In genomic region chr16:89017956-89018604, GRCh38 we compare ENCODE assay signal across 20 cellular contexts. TPM values are rescaled to one million over a fixed set of nuclear protein-coding genes. Genes with fewer than 3 reads are reported as not detected.
DNase-seq lines count a peak whose midpoint lies in the region; ATAC-seq, FAIRE-seq and TF ChIP-seq lines count a peak whose summit lies in the region.
"Had no signal": no experiment of that assay in that cellular context is flagged by ENCODE, and none has a peak within 500 bp of the region (broad histone marks: within the 10 kb centered on the region; RNA-seq: fewer than 3 reads in every experiment).

No MANE protein-coding gene starts in this region.

- H3K27ac ChIP-seq in GM23338 (ENCODE audit: low read depth) (no peak overlapping the region), astrocyte (ENCODE audit: low read depth, low read length) (no peak overlapping the region), PC-9 (no peak overlapping the region), coronary artery (no peak overlapping the region)
- H3K27ac ChIP-seq: heart left ventricle, lower lobe of right lung, upper lobe of left lung had no signal

- intact Hi-C loops in PC-9 (cut with micrococcal nuclease; ENCODE audit: unreplicated experiment): no loop called here

- H4K20me1 ChIP-seq in GM23338 (replicated peaks; ENCODE audit: insufficient read depth) (no peaks in the 10 kb centered on the region), astrocyte (ENCODE audit: insufficient read depth, low read length) (no peaks in the 10 kb centered on the region), PC-9 (ENCODE audit: insufficient read depth) (no peaks in the 10 kb centered on the region)

- H3K9me3 Mint-ChIP-seq in GM23338: peaks cover 10% of the 10 kb centered on the region
- peaks cover 9% of the 10 kb centered on the region for H3K9me3 Mint-ChIP-seq in astrocyte (ENCODE audit: unreplicated experiment)
- peaks cover 6% of the 10 kb centered on the region for H3K9me3 Mint-ChIP-seq in nephron progenitor cell

- ATAC-seq in GM23338: no peak
- ATAC-seq: heart left ventricle, lower lobe of right lung had no signal

- H3K36me3 ChIP-seq in BE2C (no peaks in the 10 kb centered on the region), GM23338 (ENCODE audit: insufficient read depth) (no peaks in the 10 kb centered on the region), astrocyte (ENCODE audit: insufficient read depth, low read length) (no peaks in the 10 kb centered on the region), PC-9 (ENCODE audit: low read depth) (no peaks in the 10 kb centered on the region)
- H3K36me3 ChIP-seq: heart left ventricle, lower lobe of right lung, upper lobe of left lung had no signal

- no peaks in the 10 kb centered on the region for H3K9me3 ChIP-seq in BE2C
- peaks cover 5% of the 10 kb centered on the region for H3K9me3 ChIP-seq in astrocyte (ENCODE audit: insufficient read depth, low read depth, low read length)
- H3K9me3 ChIP-seq in PC-9 (ENCODE audit: insufficient read depth, low read depth): no peaks in the 10 kb centered on the region
- H3K9me3 ChIP-seq: Caco-2, heart left ventricle, lower lobe of right lung, upper lobe of left lung had no signal

- POLR2A ChIA-PET in PC-9 (lab: Charles Lee; ENCODE audit: unreplicated experiment): no interaction called here

- peaks cover 44% of the 10 kb centered on the region for H3K27me3 ChIP-seq in BE2C
- H3K27me3 ChIP-seq in GM23338 (ENCODE audit: insufficient read depth): no peaks in the 10 kb centered on the region
- H3K27me3 ChIP-seq in astrocyte (ENCODE audit: insufficient read depth, low read length): peaks cover 6% of the 10 kb centered on the region
- H3K27me3 ChIP-seq in PC-9 (ENCODE audit: insufficient read depth, low read depth): peaks cover 94% of the 10 kb centered on the region
- H3K27me3 ChIP-seq: upper lobe of left lung had no signal

- H3K36me3 Mint-ChIP-seq in GM23338 (ENCODE audit: low read depth): no peaks in the 10 kb centered on the region; the same call in 2 of the 3 replicates
- H3K36me3 Mint-ChIP-seq in astrocyte (ENCODE audit: low read depth, unreplicated experiment): no peaks in the 10 kb centered on the region
- H3K36me3 Mint-ChIP-seq in nephron progenitor cell (ENCODE audit: low read depth): no peaks in the 10 kb centered on the region

- H3F3A ChIP-seq in GM23338 (replicated peaks; ENCODE audit: low read depth) (no peaks in the 10 kb centered on the region), PC-9 (ENCODE audit: insufficient read depth, low read depth) (no peaks in the 10 kb centered on the region)

- CTCF ChIA-PET in PC-9 (lab: Charles Lee): no interaction called here

- no peak overlapping the region; the same call in 2 of the 3 replicates for H3K4me3 Mint-ChIP-seq in GM23338
- H3K4me3 Mint-ChIP-seq in astrocyte (ENCODE audit: unreplicated experiment): peak overlapping the region; percentile 9
- H3K4me3 Mint-ChIP-seq in nephron progenitor cell: no peak overlapping the region
- H3K4me3 Mint-ChIP-seq: B cell had no signal

- no TSS peak for BruUV-seq in PC-9 (replicated peaks; lab: Mats Ljungman, UMichigan)

- H3K79me2 ChIP-seq in GM23338 (replicated peaks; ENCODE audit: insufficient read depth) (no peaks in the 10 kb centered on the region), astrocyte (ENCODE audit: insufficient read depth, low read length) (no peaks in the 10 kb centered on the region), PC-9 (ENCODE audit: low read depth) (no peaks in the 10 kb centered on the region)

- no peak for FAIRE-seq in astrocyte (lab: Jason Lieb, UNC)

- H2AFZ ChIP-seq in GM23338 (peak overlapping the region; percentile 32; the same call in 1 of the 2 replicates), astrocyte (ENCODE audit: low read depth, low read length) (no peak overlapping the region), PC-9 (no peak overlapping the region)

- H3K4me3 ChIP-seq in BE2C (ENCODE audit: low read depth, low read length) (peak overlapping the region; percentile 38), GM23338 (no peak overlapping the region), astrocyte (ENCODE audit: insufficient read depth, low read depth, low read length) (no peak overlapping the region), PC-9 (no peak overlapping the region), coronary artery (no peak overlapping the region)
- H3K4me3 ChIP-seq: heart left ventricle, lower lobe of right lung, upper lobe of left lung had no signal

- DNase-seq in BE2C (no peak), GM23338 (ENCODE audit: low spot score) (no peak), astrocyte (ENCODE audit: low read depth) (peak; percentile 4), nephron progenitor cell (no peak), PC-9 (no peak), NK-92 (lab: John Stamatoyannopoulos, UW; ENCODE audit: unreplicated experiment) (no peak), HT-29 (ENCODE audit: low spot score) (no peak), coronary artery (ENCODE audit: low spot score) (no peak)
- DNase-seq: activated CD8-positive, alpha-beta memory T cell treated with anti-CD3 and anti-CD28 coated beads for 24 hours; activated naive CD4-positive, alpha-beta T cell treated with anti-CD3 and anti-CD28 coated beads, Interleukin-2, amount 50 U/mL, for 16 hours; activated T-cell treated with anti-CD3 and anti-CD28 coated beads, Interleukin-2, amount 50 U/mL, for 48 hours; Caco-2; cortex of kidney; lower lobe of right lung; NCI-H2029; NK-92 treated with Interleukin-12 subunit alpha and Interleukin-12 subunit beta, amount 100 ng/mL, for 24 hours; upper lobe of left lung had no signal

- H3K27ac Mint-ChIP-seq in GM23338: no peak overlapping the region
- peak overlapping the region; percentile 88 for H3K27ac Mint-ChIP-seq in astrocyte (ENCODE audit: unreplicated experiment)
- H3K27ac Mint-ChIP-seq in nephron progenitor cell: peak overlapping the region; percentile 31
- H3K27ac Mint-ChIP-seq: B cell had no signal

- H3K4me2 ChIP-seq in GM23338 (no peak overlapping the region), astrocyte (ENCODE audit: low read length) (no peak overlapping the region), PC-9 (no peak overlapping the region)

- H3K9ac ChIP-seq in astrocyte (ENCODE audit: low read length): no peak overlapping the region

- peaks cover 5% of the 10 kb centered on the region for H3K27me3 Mint-ChIP-seq in GM23338 (ENCODE audit: insufficient read depth, low read depth, poor library complexity)
- H3K27me3 Mint-ChIP-seq in astrocyte (ENCODE audit: low read depth, unreplicated experiment): peaks cover 14% of the 10 kb centered on the region
- H3K27me3 Mint-ChIP-seq in nephron progenitor cell (ENCODE audit: low read depth, poor library complexity): peaks cover 14% of the 10 kb centered on the region

- no peaks in the 10 kb centered on the region for H3K9me2 ChIP-seq in GM23338 (ENCODE audit: insufficient read depth)
- H3K9me2 ChIP-seq in PC-9 (ENCODE audit: insufficient read depth): no peaks in the 10 kb centered on the region

- no peaks in the 10 kb centered on the region for H3K4me1 ChIP-seq in BE2C
- no peaks in the 10 kb centered on the region for H3K4me1 ChIP-seq in GM23338 (ENCODE audit: insufficient read depth)
- H3K4me1 ChIP-seq in astrocyte (ENCODE audit: insufficient read depth, low read length): no peaks in the 10 kb centered on the region
- no peaks in the 10 kb centered on the region for H3K4me1 ChIP-seq in PC-9 (replicated peaks; ENCODE audit: insufficient read depth)
- H3K4me1 ChIP-seq: Caco-2, heart left ventricle, lower lobe of right lung, upper lobe of left lung had no signal

- TF ChIP-seq CTCF in BE2C (IDR thresholded peaks at IDR 0.05; ENCODE audit: low read depth, low read length) (no peak), GM23338 (conservative IDR thresholded peaks at IDR 0.05; ENCODE audit: low read depth in 2 of 2) (no peak), astrocyte (IDR thresholded peaks at IDR 0.05; ENCODE audit: insufficient read depth, low read depth, low read length) (no peak), nephron progenitor cell (IDR thresholded peaks at IDR 0.05) (no peak), PC-9 (conservative IDR thresholded peaks at IDR 0.05) (no peak), coronary artery (IDR thresholded peaks at IDR 0.05) (no peak)

- H3K4me1 Mint-ChIP-seq in GM23338 (peaks cover 10% of the 10 kb centered on the region), astrocyte (ENCODE audit: low read depth, unreplicated experiment) (peaks cover 8% of the 10 kb centered on the region), nephron progenitor cell (no peaks in the 10 kb centered on the region)
- H3K4me1 Mint-ChIP-seq: B cell had no signal

TF ChIP-seq in GM23338, 12 proteins besides CTCF, POLR2A, EP300 and RAD21 (continues in another document):
- no peak for TF ChIP-seq JUNB (IDR thresholded peaks at IDR 0.05; ENCODE audit: unreplicated experiment)
- TF ChIP-seq POLR2AphosphoS5 (IDR thresholded peaks at IDR 0.05; ENCODE audit: low read depth): no peak
- no peak for TF ChIP-seq STAT1 (IDR thresholded peaks at IDR 0.05; ENCODE audit: unreplicated experiment)

RNA-seq across cellular contexts. Expression of gene CBFA2T3, which starts 41.1 kb away (rescaled TPM):
- not detected for polyA plus RNA-seq in BE2C (2012; ENCODE audit: insufficient read depth, insufficient read length, low read depth)
- total RNA-seq in GM23338 (2014; rRNA removed; shearing (Covaris generic)): 0.85 and 1.5 TPM in 2 replicates
- polyA plus RNA-seq in GM23338 (2016; fragmentation: Nextera tagmentation; extraction: Ambion mirVana): 0.70 and 0.87 TPM in 2 replicates
- total RNA-seq in astrocyte: 2.2 and 2.4 TPM in 2 replicates
- 0.88 and 1.0 TPM in 2 replicates for total RNA-seq in PC-9 (2021)
- total RNA-seq in HT-29 (2014; rRNA removed; shearing (Covaris generic)): 0.03 TPM in 1 of 2 replicates, not detected in the other
- total RNA-seq: NCI-H460 had no signal
